Comparison of ENCODE assay signal across 1 cellular context in genomic region chr5:57895766-57896165, GRCh38.
TF ChIP-seq lines count a peak whose summit lies in the region.

No MANE protein-coding gene starts in this region.

TF ChIP-seq in SK-N-SH, 30 proteins besides CTCF, POLR2A, EP300 and RAD21 (continued from another document):
- TF ChIP-seq, protein P1, sequence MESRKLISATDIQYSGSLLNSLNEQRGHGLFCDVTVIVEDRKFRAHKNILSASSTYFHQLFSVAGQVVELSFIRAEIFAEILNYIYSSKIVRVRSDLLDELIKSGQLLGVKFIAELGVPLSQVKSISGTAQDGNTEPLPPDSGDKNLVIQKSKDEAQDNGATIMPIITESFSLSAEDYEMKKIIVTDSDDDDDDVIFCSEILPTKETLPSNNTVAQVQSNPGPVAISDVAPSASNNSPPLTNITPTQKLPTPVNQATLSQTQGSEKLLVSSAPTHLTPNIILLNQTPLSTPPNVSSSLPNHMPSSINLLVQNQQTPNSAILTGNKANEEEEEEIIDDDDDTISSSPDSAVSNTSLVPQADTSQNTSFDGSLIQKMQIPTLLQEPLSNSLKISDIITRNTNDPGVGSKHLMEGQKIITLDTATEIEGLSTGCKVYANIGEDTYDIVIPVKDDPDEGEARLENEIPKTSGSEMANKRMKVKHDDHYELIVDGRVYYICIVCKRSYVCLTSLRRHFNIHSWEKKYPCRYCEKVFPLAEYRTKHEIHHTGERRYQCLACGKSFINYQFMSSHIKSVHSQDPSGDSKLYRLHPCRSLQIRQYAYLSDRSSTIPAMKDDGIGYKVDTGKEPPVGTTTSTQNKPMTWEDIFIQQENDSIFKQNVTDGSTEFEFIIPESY (IDR thresholded peaks at IDR 0.05; ENCODE audit: borderline replicate concordance, low read depth): no peak
TF ChIP-seq in SK-N-SH: peak in this region for 1.
